1 cellular context compared by ENCODE assay signal in genomic region chr3:107522510-107523360, GRCh38.
TF ChIP-seq lines count a peak whose summit lies in the region.

TSS of gene BBX (plus strand) at chr3:107522962. CDS start at chr3:107710461, 187,499 bp downstream.

TF ChIP-seq in GM12878, 131 proteins besides CTCF, POLR2A, EP300 and RAD21 (continued from another document and continues in another):
- TF ChIP-seq IRF5 (IDR thresholded peaks at IDR 0.05; ENCODE audit: borderline replicate concordance) (no peak), BCLAF1 (IDR thresholded peaks at IDR 0.05) (no peak), CBX5 (IDR thresholded peaks at IDR 0.05; ENCODE audit: low read depth) (peak; percentile 53; the same call in 1 of the 2 replicates), NFIC (IDR thresholded peaks at IDR 0.05; ENCODE audit: low read depth, low read length) (0 out of 2 replicates have a peak, but pooled peaks have one; percentile 33), NRF1 (conservative IDR thresholded peaks at IDR 0.05; ENCODE audit: low read depth, low read length) (no peak), SREBF2 (IDR thresholded peaks at IDR 0.05; ENCODE audit: low read length) (peak; percentile 83), PKNOX1 (IDR thresholded peaks at IDR 0.05) (peak; percentile 100), RB1 (IDR thresholded peaks at IDR 0.05; ENCODE audit: borderline replicate concordance) (no peak), DPF2 (IDR thresholded peaks at IDR 0.05) (peak; percentile 98), ATF7 (IDR thresholded peaks at IDR 0.05; ENCODE audit: low read depth) (peak; percentile 69), RBBP5 (conservative IDR thresholded peaks at IDR 0.05) (0 out of 2 replicates have a peak, but pooled peaks have one; percentile 40), HCFC1 (IDR thresholded peaks at IDR 0.05; ENCODE audit: low read length) (peak; percentile 23; the same call in 1 of the 2 replicates), FOXM1 (IDR thresholded peaks at IDR 0.05; ENCODE audit: low read depth, low read length) (no peak), GATAD2B (conservative IDR thresholded peaks at IDR 0.05; ENCODE audit: low read depth) (no peak; the same call in 1 of the 2 replicates), ZNF274 (IDR thresholded peaks at IDR 0.05; ENCODE audit: insufficient read depth, insufficient read length) (no peak), SP1 (IDR thresholded peaks at IDR 0.05; ENCODE audit: low read depth, low read length) (peak; percentile 99), SIN3A (IDR thresholded peaks at IDR 0.05; ENCODE audit: low read depth, low read length) (peak; percentile 51), PAX5 (IDR thresholded peaks at IDR 0.05; ENCODE audit: borderline replicate concordance, low read depth, low read length) (no peak), KDM1A (IDR thresholded peaks at IDR 0.05; ENCODE audit: borderline replicate concordance) (no peak), NFXL1 (IDR thresholded peaks at IDR 0.05; ENCODE audit: borderline replicate concordance) (no peak), MYB (IDR thresholded peaks at IDR 0.05; ENCODE audit: borderline replicate concordance, low read depth, low read length) (no peak), TARDBP (IDR thresholded peaks at IDR 0.05; ENCODE audit: borderline replicate concordance) (0 out of 2 replicates have a peak, but pooled peaks have one; percentile 14), ATF3 (IDR thresholded peaks at IDR 0.05; ENCODE audit: borderline replicate concordance, extremely low read depth, low read depth, low read length) (no peak), RCOR1 (conservative IDR thresholded peaks at IDR 0.05; ENCODE audit: low read depth, low read length) (no peak), YY1 (IDR thresholded peaks at IDR 0.05; ENCODE audit: low read depth, low read length) (peak; percentile 45; the same call in 1 of the 2 replicates), BCL11A (IDR thresholded peaks at IDR 0.05; ENCODE audit: low read depth, low read length) (no peak), NR2C1 (IDR thresholded peaks at IDR 0.05) (no peak), RFX5 (IDR thresholded peaks at IDR 0.05; ENCODE audit: low read depth, low read length) (no peak), ZBTB4 (CRISPR knock-in tag; IDR thresholded peaks at IDR 0.05) (no peak), SMARCA5 (IDR thresholded peaks at IDR 0.05) (no peak), FOXK2 (IDR thresholded peaks at IDR 0.05) (no peak), PRDM15 (CRISPR knock-in tag; IDR thresholded peaks at IDR 0.05) (no peak), E4F1 (IDR thresholded peaks at IDR 0.05; ENCODE audit: borderline replicate concordance, partially characterized antibody) (peak; percentile 27), EED (IDR thresholded peaks at IDR 0.05; ENCODE audit: low read depth) (no peak), CEBPZ (IDR thresholded peaks at IDR 0.05; ENCODE audit: low read depth, low read length) (no peak), FOS (IDR thresholded peaks at IDR 0.05; ENCODE audit: borderline replicate concordance, extremely low read depth, insufficient read length) (peak; percentile 34), SUZ12 (IDR thresholded peaks at IDR 0.05; ENCODE audit: unreplicated experiment) (no peak), HDAC6 (IDR thresholded peaks at IDR 0.05; ENCODE audit: unreplicated experiment) (no peak), E2F8 (IDR thresholded peaks at IDR 0.05; ENCODE audit: low read depth, partially characterized antibody) (no peak)
